Comparison of ENCODE assay signal across 29 cellular contexts in genomic region chr11:99791354-99791753, GRCh38.
"Had no signal": no experiment of that assay in that cellular context is flagged by ENCODE, and none has a peak within 500 bp of the region (broad histone marks: within the 10 kb centered on the region; RNA-seq: fewer than 3 reads in every experiment).

No MANE protein-coding gene starts in this region.

- H3K36me3 Mint-ChIP-seq: stimulated activated effector memory CD8-positive, alpha-beta T cell treated with anti-CD3 and anti-CD28 coated beads, Interleukin-12 subunit alpha, Interleukin-12 subunit beta, amount 100 ng/mL, for 72 hours; stimulated activated memory B cell treated with anti-CD40 and anti-IgM and Interleukin-4, amounts not matched to agents 10 μg/mL and 1 μg/mL and 100 μg/mL, for 72 hours; stimulated activated naive B cell treated with anti-CD40 and anti-IgM and Interleukin-4, amounts not matched to agents 10 μg/mL and 1 μg/mL and 100 μg/mL, for 72 hours; type B pancreatic cell had no signal

- H3K36me3 ChIP-seq: stomach, suprapubic skin, thoracic aorta, thyroid gland, tibial artery, tibial nerve, transverse colon, upper lobe of left lung, upper lobe of right lung, uterus, vagina had no signal

- H3K4me3 Mint-ChIP-seq: stimulated activated effector memory CD8-positive, alpha-beta T cell treated with anti-CD3 and anti-CD28 coated beads, Interleukin-12 subunit alpha, Interleukin-12 subunit beta, amount 100 ng/mL, for 72 hours; stimulated activated memory B cell treated with anti-CD40 and anti-IgM and Interleukin-4, amounts not matched to agents 10 μg/mL and 1 μg/mL and 100 μg/mL, for 72 hours; stimulated activated naive B cell treated with anti-CD40 and anti-IgM and Interleukin-4, amounts not matched to agents 10 μg/mL and 1 μg/mL and 100 μg/mL, for 72 hours; stimulated activated naive CD8-positive, alpha-beta T cell treated with anti-CD3 and anti-CD28 coated beads, Interleukin-15, amount 100 ng/mL, for 72 hours; stimulated activated naive CD8-positive, alpha-beta T cell treated with anti-CD3 and anti-CD28 coated beads, Interleukin-15, Interleukin-2, amounts not matched to agents 100 ng/mL and 50 ng/mL, for 24 hours; type B pancreatic cell had no signal

- DNase-seq: stimulated activated CD4-positive, alpha-beta T cell treated with anti-CD3 and anti-CD28 coated beads, Interleukin-2, amount 100 ng/mL, for 48 hours; stimulated activated CD4-positive, alpha-beta T cell treated with anti-CD3 and anti-CD28 coated beads, Interleukin-4, amount 100 ng/mL, for 1 hour; stimulated activated CD4-positive, alpha-beta T cell treated with anti-CD3 and anti-CD28 coated beads, Interleukin-4, amount 100 ng/mL, for 24 hours; stimulated activated CD4-positive, alpha-beta T cell treated with anti-CD3 and anti-CD28 coated beads, Interleukin-4, amount 100 ng/mL, for 4 hours; stimulated activated CD8-positive, alpha-beta memory T cell treated with anti-CD3 and anti-CD28 coated beads, Interleukin-4, amount 100 ng/mL, for 48 hours; stimulated activated naive B cell treated with anti-CD40 and anti-IgM and Interleukin-4, amounts not matched to agents 10 μg/mL and 1 μg/mL and 100 μg/mL, for 72 hours; stimulated activated naive CD4-positive, alpha-beta T cell; stimulated activated naive CD4-positive, alpha-beta T cell treated with Interleukin-2 at 50 U/mL for 16 hours; stimulated activated naive CD8-positive, alpha-beta T cell treated with anti-CD3 and anti-CD28 coated beads, Interleukin-15, amount 100 ng/mL, for 72 hours; stimulated activated naive CD8-positive, alpha-beta T cell treated with anti-CD3 and anti-CD28 coated beads, Interleukin-15, Interleukin-2, amounts not matched to agents 100 U/mL and 50 U/mL, for 24 hours; stomach; substantia nigra; testis; thyroid gland; tibial artery; transverse colon; trophoblast cell; upper lobe of left lung; upper lobe of right lung; uterus had no signal

- ATAC-seq: stimulated activated effector memory CD8-positive, alpha-beta T cell treated with anti-CD3 and anti-CD28 coated beads, Interleukin-12 subunit alpha, Interleukin-12 subunit beta, amount 100 ng/mL, for 72 hours; stimulated activated memory B cell treated with anti-CD40 and anti-IgM and Interleukin-4, amounts not matched to agents 10 μg/mL and 1 μg/mL and 100 μg/mL, for 72 hours; stimulated activated naive B cell treated with anti-CD40 and anti-IgM and Interleukin-4, amounts not matched to agents 10 μg/mL and 1 μg/mL and 100 μg/mL, for 72 hours; stimulated activated naive CD8-positive, alpha-beta T cell treated with anti-CD3 and anti-CD28 coated beads, Interleukin-15, amount 100 ng/mL, for 72 hours; stimulated activated naive CD8-positive, alpha-beta T cell treated with anti-CD3 and anti-CD28 coated beads, Interleukin-15, Interleukin-2, amounts not matched to agents 100 U/mL and 50 U/mL, for 24 hours; upper lobe of right lung had no signal

- H3K4me1 Mint-ChIP-seq: stimulated activated effector memory CD8-positive, alpha-beta T cell treated with anti-CD3 and anti-CD28 coated beads, Interleukin-12 subunit alpha, Interleukin-12 subunit beta, amount 100 ng/mL, for 72 hours; stimulated activated memory B cell treated with anti-CD40 and anti-IgM and Interleukin-4, amounts not matched to agents 10 μg/mL and 1 μg/mL and 100 μg/mL, for 72 hours; stimulated activated naive B cell treated with anti-CD40 and anti-IgM and Interleukin-4, amounts not matched to agents 10 μg/mL and 1 μg/mL and 100 μg/mL, for 72 hours; stimulated activated naive CD8-positive, alpha-beta T cell treated with anti-CD3 and anti-CD28 coated beads, Interleukin-15, amount 100 ng/mL, for 72 hours had no signal

- H3K27me3 ChIP-seq: stomach, suprapubic skin, testis, thyroid gland, tibial artery, tibial nerve, transverse colon, upper lobe of left lung, upper lobe of right lung, uterus, vagina had no signal

- H3K9me3 Mint-ChIP-seq: type B pancreatic cell had no signal

- H3K4me3 ChIP-seq: stomach, suprapubic skin, testis, thoracic aorta, thyroid gland, tibial artery, tibial nerve, transverse colon, upper lobe of left lung, upper lobe of right lung, uterus, vagina had no signal

- H3K27me3 Mint-ChIP-seq: stimulated activated memory B cell treated with anti-CD40 and anti-IgM and Interleukin-4, amounts not matched to agents 10 μg/mL and 1 μg/mL and 100 μg/mL, for 72 hours; stimulated activated naive B cell treated with anti-CD40 and anti-IgM and Interleukin-4, amounts not matched to agents 10 μg/mL and 1 μg/mL and 100 μg/mL, for 72 hours; stimulated activated naive CD8-positive, alpha-beta T cell treated with anti-CD3 and anti-CD28 coated beads, Interleukin-15, amount 100 ng/mL, for 72 hours; stimulated activated naive CD8-positive, alpha-beta T cell treated with anti-CD3 and anti-CD28 coated beads, Interleukin-15, Interleukin-2, amounts not matched to agents 100 ng/mL and 50 ng/mL, for 24 hours; type B pancreatic cell had no signal

- H3K27ac ChIP-seq: stomach, suprapubic skin, testis, thoracic aorta, thyroid gland, tibial artery, tibial nerve, transverse colon, upper lobe of left lung, upper lobe of right lung, uterus, vagina had no signal

- H3K27ac Mint-ChIP-seq: stimulated activated effector memory CD8-positive, alpha-beta T cell treated with anti-CD3 and anti-CD28 coated beads, Interleukin-12 subunit alpha, Interleukin-12 subunit beta, amount 100 ng/mL, for 72 hours; stimulated activated memory B cell treated with anti-CD40 and anti-IgM and Interleukin-4, amounts not matched to agents 10 μg/mL and 1 μg/mL and 100 μg/mL, for 72 hours; stimulated activated naive B cell treated with anti-CD40 and anti-IgM and Interleukin-4, amounts not matched to agents 10 μg/mL and 1 μg/mL and 100 μg/mL, for 72 hours; stimulated activated naive CD8-positive, alpha-beta T cell treated with anti-CD3 and anti-CD28 coated beads, Interleukin-15, amount 100 ng/mL, for 72 hours; stimulated activated naive CD8-positive, alpha-beta T cell treated with anti-CD3 and anti-CD28 coated beads, Interleukin-15, Interleukin-2, amounts not matched to agents 100 ng/mL and 50 ng/mL, for 24 hours; type B pancreatic cell had no signal

- H3K9me3 ChIP-seq: suprapubic skin, testis, thoracic aorta, thyroid gland, tibial artery, upper lobe of left lung, upper lobe of right lung, uterus, vagina had no signal

- H3K4me1 ChIP-seq: stomach, suprapubic skin, testis, thyroid gland, tibial artery, tibial nerve, transverse colon, upper lobe of left lung, upper lobe of right lung, uterus, vagina had no signal

- FAIRE-seq: urothelium cell line had no signal
